Comparison of ENCODE assay signal across 8 cellular contexts in genomic region chr17:42154514-42154883, GRCh38.
A peak's percentile ranks its signal among the peaks of the same experiment; 100 is the strongest.
DNase-seq lines count a peak whose midpoint lies in the region; ATAC-seq and TF ChIP-seq lines count a peak whose summit lies in the region.

No MANE protein-coding gene starts in this region.

- DNase-seq in AG09309 (ENCODE audit: low read depth) = no peak
- DNase-seq in caudate nucleus (lab: John Stamatoyannopoulos, UW) = no peak
- DNase-seq in AG20443 (ENCODE audit: low spot score) = no peak
- DNase-seq in SHP77 treated with DMSO at 0.1 percent for 48 hours (lab: John Stamatoyannopoulos, UW) = no peak
- DNase-seq in NCI-H510A treated with DMSO at 0.1 percent for 48 hours (lab: John Stamatoyannopoulos, UW) = no peak
- no peak for DNase-seq in SKM-1 (lab: John Stamatoyannopoulos, UW; ENCODE audit: unreplicated experiment)

- H3K9me3 ChIP-seq in mucosa of stomach (ENCODE audit: control insufficient read depth, low read length) = no peaks in the 10 kb centered on the region

- H3K4me3 ChIP-seq in AG09309 (ENCODE audit: control insufficient read depth, low read depth, low read length) (peak overlapping the region; percentile 57), mucosa of stomach (ENCODE audit: low read length) (peak overlapping the region; percentile 52)

- no peaks in the 10 kb centered on the region for H3K36me3 ChIP-seq in mucosa of stomach (ENCODE audit: control insufficient read depth, insufficient read depth, low read length)

- H3K4me1 ChIP-seq in mucosa of stomach (ENCODE audit: control insufficient read depth, insufficient read depth, low read length) = peaks cover 9% of the 10 kb centered on the region

- no peaks in the 10 kb centered on the region for H3K27me3 ChIP-seq in mucosa of stomach (ENCODE audit: control insufficient read depth, insufficient read depth, low read length)

- H3K27ac ChIP-seq in caudate nucleus (ENCODE audit: low read depth, low read length) = peak overlapping the region; percentile 71

- TF ChIP-seq CTCF in AG09309 (IDR thresholded peaks at IDR 0.05; ENCODE audit: control insufficient read depth, insufficient read depth, low read depth, low read length, missing control alignments) = no peak

- peak overlapping the region; percentile 94 for H3K9ac ChIP-seq in mucosa of stomach (ENCODE audit: low read length)

- ATAC-seq in HG03175 (IDR thresholded peaks at IDR 0.05; ENCODE audit: unreplicated experiment) = peak; percentile 10
